Comparison of ENCODE assay signal across 1 cellular context in the genomic region with DNA sequence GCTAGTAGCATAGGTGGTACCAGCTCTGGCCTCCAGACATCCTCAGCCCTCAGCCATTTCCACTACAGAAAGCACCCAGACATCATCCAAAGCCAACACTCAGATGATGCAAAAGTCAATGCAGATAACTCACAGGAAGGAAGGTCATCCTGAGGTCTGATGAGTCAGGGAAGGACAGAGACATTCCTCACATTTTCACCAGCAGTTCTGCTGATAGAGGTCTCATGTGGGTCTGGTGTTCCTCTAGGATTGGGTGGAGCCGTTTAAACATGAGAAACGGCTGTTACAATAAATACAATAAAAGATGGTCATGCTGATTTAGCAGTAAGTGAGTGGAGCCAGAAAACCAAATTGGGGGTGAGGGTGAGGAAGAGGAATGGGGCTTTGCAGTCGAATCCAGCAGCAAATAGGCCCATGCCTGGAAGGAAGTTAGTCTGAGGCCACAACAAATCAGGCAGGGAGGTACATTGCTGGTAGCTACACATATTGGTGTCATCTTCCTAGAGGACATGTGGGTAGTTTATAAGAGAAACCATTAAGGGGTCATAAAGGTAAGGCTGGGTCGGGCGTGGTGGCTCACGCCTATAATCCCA.
TF ChIP-seq lines count a peak whose summit lies in the region.

No MANE protein-coding gene starts in this region.

TF ChIP-seq in HepG2, 621 proteins besides CTCF, POLR2A, EP300 and RAD21 (continued from another document):
- no peak for TF ChIP-seq FOXP1 (IDR thresholded peaks at IDR 0.05)
- peak; percentile 46; the same call in 1 of the 2 replicates for TF ChIP-seq FOXP1 (CRISPR knock-in tag; IDR thresholded peaks at IDR 0.05)
- TF ChIP-seq JUNB (CRISPR knock-in tag; IDR thresholded peaks at IDR 0.05; ENCODE audit: borderline replicate concordance): peak; percentile 83; the same call in 1 of the 2 replicates
- TF ChIP-seq NCOA5 (CRISPR knock-in tag; IDR thresholded peaks at IDR 0.05): no peak
- TF ChIP-seq, protein P1, sequence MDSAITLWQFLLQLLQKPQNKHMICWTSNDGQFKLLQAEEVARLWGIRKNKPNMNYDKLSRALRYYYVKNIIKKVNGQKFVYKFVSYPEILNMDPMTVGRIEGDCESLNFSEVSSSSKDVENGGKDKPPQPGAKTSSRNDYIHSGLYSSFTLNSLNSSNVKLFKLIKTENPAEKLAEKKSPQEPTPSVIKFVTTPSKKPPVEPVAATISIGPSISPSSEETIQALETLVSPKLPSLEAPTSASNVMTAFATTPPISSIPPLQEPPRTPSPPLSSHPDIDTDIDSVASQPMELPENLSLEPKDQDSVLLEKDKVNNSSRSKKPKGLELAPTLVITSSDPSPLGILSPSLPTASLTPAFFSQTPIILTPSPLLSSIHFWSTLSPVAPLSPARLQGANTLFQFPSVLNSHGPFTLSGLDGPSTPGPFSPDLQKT (CRISPR knock-in tag; IDR thresholded peaks at IDR 0.05; ENCODE audit: borderline replicate concordance): no peak
- no peak for TF ChIP-seq DNMT1 (CRISPR knock-in tag; IDR thresholded peaks at IDR 0.05)
- TF ChIP-seq, protein P2, sequence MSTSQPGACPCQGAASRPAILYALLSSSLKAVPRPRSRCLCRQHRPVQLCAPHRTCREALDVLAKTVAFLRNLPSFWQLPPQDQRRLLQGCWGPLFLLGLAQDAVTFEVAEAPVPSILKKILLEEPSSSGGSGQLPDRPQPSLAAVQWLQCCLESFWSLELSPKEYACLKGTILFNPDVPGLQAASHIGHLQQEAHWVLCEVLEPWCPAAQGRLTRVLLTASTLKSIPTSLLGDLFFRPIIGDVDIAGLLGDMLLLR (CRISPR knock-in tag; IDR thresholded peaks at IDR 0.05): no peak
- no peak for TF ChIP-seq ZNF207 (IDR thresholded peaks at IDR 0.05; ENCODE audit: borderline replicate concordance)
- no peak for TF ChIP-seq ZNF468 (CRISPR knock-in tag; IDR thresholded peaks at IDR 0.05)
- no peak for TF ChIP-seq ZNF556 (CRISPR knock-in tag; IDR thresholded peaks at IDR 0.05; ENCODE audit: borderline replicate concordance)
- TF ChIP-seq MXD4 (CRISPR knock-in tag; IDR thresholded peaks at IDR 0.05): no peak
- TF ChIP-seq RNF2 (conservative IDR thresholded peaks at IDR 0.05; ENCODE audit: low read depth): no peak
- no peak for TF ChIP-seq TCF7L2 (IDR thresholded peaks at IDR 0.05; ENCODE audit: low read depth, low read length)
- TF ChIP-seq, protein P3, sequence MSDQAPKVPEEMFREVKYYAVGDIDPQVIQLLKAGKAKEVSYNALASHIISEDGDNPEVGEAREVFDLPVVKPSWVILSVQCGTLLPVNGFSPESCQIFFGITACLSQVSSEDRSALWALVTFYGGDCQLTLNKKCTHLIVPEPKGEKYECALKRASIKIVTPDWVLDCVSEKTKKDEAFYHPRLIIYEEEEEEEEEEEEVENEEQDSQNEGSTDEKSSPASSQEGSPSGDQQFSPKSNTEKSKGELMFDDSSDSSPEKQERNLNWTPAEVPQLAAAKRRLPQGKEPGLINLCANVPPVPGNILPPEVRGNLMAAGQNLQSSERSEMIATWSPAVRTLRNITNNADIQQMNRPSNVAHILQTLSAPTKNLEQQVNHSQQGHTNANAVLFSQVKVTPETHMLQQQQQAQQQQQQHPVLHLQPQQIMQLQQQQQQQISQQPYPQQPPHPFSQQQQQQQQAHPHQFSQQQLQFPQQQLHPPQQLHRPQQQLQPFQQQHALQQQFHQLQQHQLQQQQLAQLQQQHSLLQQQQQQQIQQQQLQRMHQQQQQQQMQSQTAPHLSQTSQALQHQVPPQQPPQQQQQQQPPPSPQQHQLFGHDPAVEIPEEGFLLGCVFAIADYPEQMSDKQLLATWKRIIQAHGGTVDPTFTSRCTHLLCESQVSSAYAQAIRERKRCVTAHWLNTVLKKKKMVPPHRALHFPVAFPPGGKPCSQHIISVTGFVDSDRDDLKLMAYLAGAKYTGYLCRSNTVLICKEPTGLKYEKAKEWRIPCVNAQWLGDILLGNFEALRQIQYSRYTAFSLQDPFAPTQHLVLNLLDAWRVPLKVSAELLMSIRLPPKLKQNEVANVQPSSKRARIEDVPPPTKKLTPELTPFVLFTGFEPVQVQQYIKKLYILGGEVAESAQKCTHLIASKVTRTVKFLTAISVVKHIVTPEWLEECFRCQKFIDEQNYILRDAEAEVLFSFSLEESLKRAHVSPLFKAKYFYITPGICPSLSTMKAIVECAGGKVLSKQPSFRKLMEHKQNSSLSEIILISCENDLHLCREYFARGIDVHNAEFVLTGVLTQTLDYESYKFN (CRISPR knock-in tag; conservative IDR thresholded peaks at IDR 0.05): peak; percentile 65
- no peak for TF ChIP-seq NFE2 (CRISPR knock-in tag; IDR thresholded peaks at IDR 0.05)
- TF ChIP-seq SP2 (CRISPR knock-in tag; IDR thresholded peaks at IDR 0.05): no peak
- TF ChIP-seq NFYB (CRISPR knock-in tag; IDR thresholded peaks at IDR 0.05): no peak
- TF ChIP-seq, protein P4, sequence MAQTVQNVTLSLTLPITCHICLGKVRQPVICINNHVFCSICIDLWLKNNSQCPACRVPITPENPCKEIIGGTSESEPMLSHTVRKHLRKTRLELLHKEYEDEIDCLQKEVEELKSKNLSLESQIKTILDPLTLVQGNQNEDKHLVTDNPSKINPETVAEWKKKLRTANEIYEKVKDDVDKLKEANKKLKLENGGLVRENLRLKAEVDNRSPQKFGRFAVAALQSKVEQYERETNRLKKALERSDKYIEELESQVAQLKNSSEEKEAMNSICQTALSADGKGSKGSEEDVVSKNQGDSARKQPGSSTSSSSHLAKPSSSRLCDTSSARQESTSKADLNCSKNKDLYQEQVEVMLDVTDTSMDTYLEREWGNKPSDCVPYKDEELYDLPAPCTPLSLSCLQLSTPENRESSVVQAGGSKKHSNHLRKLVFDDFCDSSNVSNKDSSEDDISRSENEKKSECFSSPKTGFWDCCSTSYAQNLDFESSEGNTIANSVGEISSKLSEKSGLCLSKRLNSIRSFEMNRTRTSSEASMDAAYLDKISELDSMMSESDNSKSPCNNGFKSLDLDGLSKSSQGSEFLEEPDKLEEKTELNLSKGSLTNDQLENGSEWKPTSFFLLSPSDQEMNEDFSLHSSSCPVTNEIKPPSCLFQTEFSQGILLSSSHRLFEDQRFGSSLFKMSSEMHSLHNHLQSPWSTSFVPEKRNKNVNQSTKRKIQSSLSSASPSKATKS (CRISPR knock-in tag; IDR thresholded peaks at IDR 0.05): no peak
- TF ChIP-seq, protein P5, sequence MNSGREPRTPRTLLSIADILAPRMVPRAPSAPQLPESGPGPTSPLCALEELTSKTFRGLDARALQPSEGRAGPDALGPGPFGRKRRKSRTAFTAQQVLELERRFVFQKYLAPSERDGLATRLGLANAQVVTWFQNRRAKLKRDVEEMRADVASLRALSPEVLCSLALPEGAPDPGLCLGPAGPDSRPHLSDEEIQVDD (CRISPR knock-in tag; IDR thresholded peaks at IDR 0.05; ENCODE audit: borderline replicate concordance): no peak
- TF ChIP-seq, protein P6, sequence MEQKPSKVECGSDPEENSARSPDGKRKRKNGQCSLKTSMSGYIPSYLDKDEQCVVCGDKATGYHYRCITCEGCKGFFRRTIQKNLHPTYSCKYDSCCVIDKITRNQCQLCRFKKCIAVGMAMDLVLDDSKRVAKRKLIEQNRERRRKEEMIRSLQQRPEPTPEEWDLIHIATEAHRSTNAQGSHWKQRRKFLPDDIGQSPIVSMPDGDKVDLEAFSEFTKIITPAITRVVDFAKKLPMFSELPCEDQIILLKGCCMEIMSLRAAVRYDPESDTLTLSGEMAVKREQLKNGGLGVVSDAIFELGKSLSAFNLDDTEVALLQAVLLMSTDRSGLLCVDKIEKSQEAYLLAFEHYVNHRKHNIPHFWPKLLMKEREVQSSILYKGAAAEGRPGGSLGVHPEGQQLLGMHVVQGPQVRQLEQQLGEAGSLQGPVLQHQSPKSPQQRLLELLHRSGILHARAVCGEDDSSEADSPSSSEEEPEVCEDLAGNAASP (CRISPR knock-in tag; IDR thresholded peaks at IDR 0.05; ENCODE audit: borderline replicate concordance): peak; percentile 95
- TF ChIP-seq NFIB (CRISPR knock-in tag; IDR thresholded peaks at IDR 0.05; ENCODE audit: borderline replicate concordance): no peak
- TF ChIP-seq NR2F6 (IDR thresholded peaks at IDR 0.05): peak; percentile 87
- peak; percentile 96 for TF ChIP-seq NR2F6 (CRISPR knock-in tag; IDR thresholded peaks at IDR 0.05)
- no peak for TF ChIP-seq ZNF776 (CRISPR knock-in tag; IDR thresholded peaks at IDR 0.05)
- TF ChIP-seq, protein P7, sequence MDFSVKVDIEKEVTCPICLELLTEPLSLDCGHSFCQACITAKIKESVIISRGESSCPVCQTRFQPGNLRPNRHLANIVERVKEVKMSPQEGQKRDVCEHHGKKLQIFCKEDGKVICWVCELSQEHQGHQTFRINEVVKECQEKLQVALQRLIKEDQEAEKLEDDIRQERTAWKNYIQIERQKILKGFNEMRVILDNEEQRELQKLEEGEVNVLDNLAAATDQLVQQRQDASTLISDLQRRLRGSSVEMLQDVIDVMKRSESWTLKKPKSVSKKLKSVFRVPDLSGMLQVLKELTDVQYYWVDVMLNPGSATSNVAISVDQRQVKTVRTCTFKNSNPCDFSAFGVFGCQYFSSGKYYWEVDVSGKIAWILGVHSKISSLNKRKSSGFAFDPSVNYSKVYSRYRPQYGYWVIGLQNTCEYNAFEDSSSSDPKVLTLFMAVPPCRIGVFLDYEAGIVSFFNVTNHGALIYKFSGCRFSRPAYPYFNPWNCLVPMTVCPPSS (IDR thresholded peaks at IDR 0.05): no peak
- no peak for TF ChIP-seq ZSCAN29 (CRISPR knock-in tag; conservative IDR thresholded peaks at IDR 0.05)
- TF ChIP-seq, protein P8, sequence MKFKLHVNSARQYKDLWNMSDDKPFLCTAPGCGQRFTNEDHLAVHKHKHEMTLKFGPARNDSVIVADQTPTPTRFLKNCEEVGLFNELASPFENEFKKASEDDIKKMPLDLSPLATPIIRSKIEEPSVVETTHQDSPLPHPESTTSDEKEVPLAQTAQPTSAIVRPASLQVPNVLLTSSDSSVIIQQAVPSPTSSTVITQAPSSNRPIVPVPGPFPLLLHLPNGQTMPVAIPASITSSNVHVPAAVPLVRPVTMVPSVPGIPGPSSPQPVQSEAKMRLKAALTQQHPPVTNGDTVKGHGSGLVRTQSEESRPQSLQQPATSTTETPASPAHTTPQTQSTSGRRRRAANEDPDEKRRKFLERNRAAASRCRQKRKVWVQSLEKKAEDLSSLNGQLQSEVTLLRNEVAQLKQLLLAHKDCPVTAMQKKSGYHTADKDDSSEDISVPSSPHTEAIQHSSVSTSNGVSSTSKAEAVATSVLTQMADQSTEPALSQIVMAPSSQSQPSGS (CRISPR knock-in tag; IDR thresholded peaks at IDR 0.05): peak; percentile 41; the same call in 1 of the 2 replicates
- no peak for TF ChIP-seq HNRNPLL (IDR thresholded peaks at IDR 0.05; ENCODE audit: low read depth, low read length, poor library complexity, severe bottlenecking)
- peak; percentile 63; the same call in 1 of the 2 replicates for TF ChIP-seq MIXL1 (CRISPR knock-in tag; IDR thresholded peaks at IDR 0.05)
- TF ChIP-seq, protein P9, sequence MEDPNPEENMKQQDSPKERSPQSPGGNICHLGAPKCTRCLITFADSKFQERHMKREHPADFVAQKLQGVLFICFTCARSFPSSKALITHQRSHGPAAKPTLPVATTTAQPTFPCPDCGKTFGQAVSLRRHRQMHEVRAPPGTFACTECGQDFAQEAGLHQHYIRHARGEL (CRISPR knock-in tag; IDR thresholded peaks at IDR 0.05): no peak
- peak; percentile 18 for TF ChIP-seq XRCC5 (optimal IDR thresholded peaks at IDR 0.05; ENCODE audit: low read length)
- no peak for TF ChIP-seq GZF1 (CRISPR knock-in tag; IDR thresholded peaks at IDR 0.05)
- no peak for TF ChIP-seq SATB2 (CRISPR knock-in tag; IDR thresholded peaks at IDR 0.05)
- TF ChIP-seq ISL2 (CRISPR knock-in tag; IDR thresholded peaks at IDR 0.05): no peak
